ENCODE assay signal across 23 cellular contexts in genomic region chr9:98517710-98518109, GRCh38.
"Had no signal": no experiment of that assay in that cellular context is flagged by ENCODE, and none has a peak within 500 bp of the region (broad histone marks: within the 10 kb centered on the region; RNA-seq: fewer than 3 reads in every experiment).

No MANE protein-coding gene starts in this region.

- H3K27me3 ChIP-seq: adrenal gland, breast epithelium, SJSA1 had no signal

- H3K4me1 ChIP-seq: adrenal gland, breast epithelium, SJSA1 had no signal

- H3K36me3 ChIP-seq: adrenal gland, breast epithelium, SJSA1 had no signal

- ATAC-seq: activated CD4-positive, alpha-beta T cell treated with anti-CD3 and anti-CD28 coated beads for 36 hours; activated CD8-positive, alpha-beta T cell treated with anti-CD3 and anti-CD28 coated beads, Interleukin-2, amount 10 ng/mL, durations not matched to agents 7 days and 5 days; Panc1; SK-N-SH treated with all-trans-retinoic acid at 6 μM for 48 hours had no signal

- H3K27ac ChIP-seq: adrenal gland, breast epithelium, SJSA1 had no signal

- H3K9me3 ChIP-seq: adrenal gland, SJSA1 had no signal

- DNase-seq: activated CD4-positive, alpha-beta T cell treated with anti-CD3 and anti-CD28 coated beads for 36 hours; activated CD8-positive, alpha-beta memory T cell treated with anti-CD3 and anti-CD28 coated beads, Interleukin-2, amount 50 U/mL, for 48 hours; activated naive CD4-positive, alpha-beta T cell treated with anti-CD3 and anti-CD28 coated beads, Interleukin-2, amount 50 U/mL, for 16 hours; activated naive CD8-positive, alpha-beta T cell treated with anti-CD3 and anti-CD28 coated beads, Interleukin-2, amount 10 ng/mL, durations not matched to agents 7 days and 5 days; activated T-cell treated with anti-CD3 and anti-CD28 coated beads, Interleukin-2, amount 50 U/mL, for 1 hour; adrenal gland; anterior cingulate cortex; caudate nucleus; KBM-7; NCI-H1092; NCI-H1417; NCI-H1930; NCI-H2171 treated with DMSO at 0.1 percent for 48 hours; NCI-H226; NK-92 treated with Interleukin-12 subunit alpha and Interleukin-12 subunit beta, amount 100 ng/mL, for 24 hours; OCI-M1; SHP77; SW 1271 had no signal

- H3K4me3 ChIP-seq: adrenal gland, breast epithelium, SJSA1 had no signal
